In genomic region chr4:17613761-17614415, GRCh38 we compare ENCODE assay signal across 8 cellular contexts. TPM values are rescaled to one million over a fixed set of nuclear protein-coding genes. Genes with fewer than 3 reads are reported as not detected.
A peak's percentile ranks its signal among the peaks of the same experiment; 100 is the strongest.
DNase-seq lines count a peak whose midpoint lies in the region; ATAC-seq and TF ChIP-seq lines count a peak whose summit lies in the region.

No MANE protein-coding gene starts in this region.

- peak overlapping the region; percentile 78; the same call in 1 of the 2 replicates for H4K91ac ChIP-seq in IMR-90 (ENCODE audit: insufficient read depth, low read depth, low read length)

- ATAC-seq in GM21723 (IDR thresholded peaks at IDR 0.05; ENCODE audit: unreplicated experiment): peak; percentile 58
- peak; percentile 83 for ATAC-seq in IMR-90 (ENCODE audit: low read depth)
- peak; percentile 58 to 66 for ATAC-seq in activated T-cell treated with anti-CD3 and anti-CD28 coated beads, Interleukin-2, amount 50 U/mL, for 72 hours (replicated peaks in 1 of 2)

- H2AK5ac ChIP-seq in IMR-90 (ENCODE audit: low read depth, low read length): no peak overlapping the region

- peak overlapping the region; percentile 43 for H3K18ac ChIP-seq in IMR-90 (ENCODE audit: low read depth, low read length)

- H4K20me1 ChIP-seq in IMR-90 (ENCODE audit: insufficient read depth, low read length): peaks cover 34% of the 10 kb centered on the region

- no peaks in the 10 kb centered on the region for H3K9me3 Mint-ChIP-seq in activated T-cell treated with anti-CD3 and anti-CD28 coated beads, Interleukin-2, amount 50 U/mL, for 72 hours
- H3K9me3 Mint-ChIP-seq in osteocyte (ENCODE audit: unreplicated experiment): no peaks in the 10 kb centered on the region

- peaks cover 3 to 12% of the 10 kb centered on the region in 2 donors for H3K36me3 Mint-ChIP-seq in activated T-cell treated with anti-CD3 and anti-CD28 coated beads, Interleukin-2, amount 50 U/mL, for 72 hours (ENCODE audit: insufficient read depth in 2 of 2)
- H3K36me3 Mint-ChIP-seq in osteocyte (ENCODE audit: unreplicated experiment): peaks cover 7% of the 10 kb centered on the region

- CTCF ChIA-PET in IMR-90 (lab: Yijun Ruan, JAX): interaction anchor here (0.6 kb wide), 1 partner anchor 8 kb away, joined by 4 read pairs; no protein-coding TSS in a partner anchor

- H4K8ac ChIP-seq in IMR-90 (ENCODE audit: low read depth in 2 of 2, low read length in 2 of 2): peak overlapping the region; percentile 59 to 98

- H3K79me1 ChIP-seq in IMR-90 (ENCODE audit: low read depth in 1 of 2, low read length in 2 of 2): peaks cover 0 to 26% of the 10 kb centered on the region in 2 experiments; a peak in 2 of 4 replicates

- no peaks in the 10 kb centered on the region for H3K27me3 Mint-ChIP-seq in activated T-cell treated with anti-CD3 and anti-CD28 coated beads, Interleukin-2, amount 50 U/mL, for 72 hours (ENCODE audit: low read depth)
- H3K27me3 Mint-ChIP-seq in osteocyte (ENCODE audit: unreplicated experiment): no peaks in the 10 kb centered on the region

- TF ChIP-seq CTCF in IMR-90 (conservative IDR thresholded peaks at IDR 0.05; ENCODE audit: low read depth, low read length) (no peak), foreskin fibroblast (IDR thresholded peaks at IDR 0.05; ENCODE audit: low read depth, low read length) (no peak), osteocyte (IDR thresholded peaks at IDR 0.05) (no peak)

- H3K23ac ChIP-seq in IMR-90 (ENCODE audit: low read depth, low read length): peak overlapping the region; percentile 88; the same call in 1 of the 2 replicates

- peak overlapping the region; percentile 97 for H3K56ac ChIP-seq in IMR-90 (ENCODE audit: extremely low read depth, insufficient read depth, low read length)

- peak overlapping the region; percentile 91 for H2AFZ ChIP-seq in IMR-90 (replicated peaks; ENCODE audit: low read length, poor library complexity)

- dilution Hi-C loops in IMR-90 (cut with HindIII; ENCODE audit: low sequenced_read_pairs, unreplicated experiment): no loop called here

- peaks cover 5% of the 10 kb centered on the region for H3K9me1 ChIP-seq in IMR-90 (ENCODE audit: insufficient read depth, low read length)

- peak overlapping the region; percentile 74 for H2BK5ac ChIP-seq in IMR-90 (ENCODE audit: low read depth, low read length, poor library complexity, severe bottlenecking)

- peaks cover 16% of the 10 kb centered on the region for H3K36me3 ChIP-seq in IMR-90 (ENCODE audit: control insufficient read depth, insufficient read depth, low read length)

- in situ Hi-C loops in IMR-90 (cut with MboI; ENCODE audit: low sequenced_read_pairs): no loop called here

- H3K27ac ChIP-seq in IMR-90 (ENCODE audit: insufficient read depth, low read length): peak overlapping the region; percentile 73

- H3K4me2 ChIP-seq in IMR-90 (ENCODE audit: low read depth, low read length): peak overlapping the region; percentile 86

- peaks cover 5% of the 10 kb centered on the region for H3K4me1 ChIP-seq in IMR-90 (ENCODE audit: control insufficient read depth, insufficient read depth, low read length)

- peak overlapping the region; percentile 16; the same call in 1 of the 2 replicates for H2BK20ac ChIP-seq in IMR-90 (ENCODE audit: low read depth, low read length)

- TF ChIP-seq RAD21 in IMR-90 (IDR thresholded peaks at IDR 0.05; ENCODE audit: low read length): no peak

- intact Hi-C loops in IMR-90 (cut with micrococcal nuclease): loop anchor here (2.0 kb wide), 1 partner anchor 37 kb away; the partner anchor contains the start of gene LAP3

- H4K5ac ChIP-seq in IMR-90 (ENCODE audit: low read depth, low read length): peak overlapping the region; percentile 66

- peak overlapping the region; percentile 97 to 100 for H3K4me3 Mint-ChIP-seq in activated T-cell treated with anti-CD3 and anti-CD28 coated beads, Interleukin-2, amount 50 U/mL, for 72 hours
- H3K4me3 Mint-ChIP-seq in osteocyte (ENCODE audit: unreplicated experiment): peak overlapping the region; percentile 100

- H2AK9ac ChIP-seq in IMR-90 (replicated peaks; ENCODE audit: low read depth, low read length, poor library complexity): peak overlapping the region; percentile 47

- peak overlapping the region; percentile 100 for H3K27ac Mint-ChIP-seq in activated T-cell treated with anti-CD3 and anti-CD28 coated beads, Interleukin-2, amount 50 U/mL, for 72 hours
- peak overlapping the region; percentile 99 for H3K27ac Mint-ChIP-seq in osteocyte (ENCODE audit: unreplicated experiment)

- WGBS in IMR-90 (ENCODE audit: extremely low coverage in 2 of 2, insufficient read length in 1 of 2), 2 experiments: no CpG with 5 or more reads among the region's 23 CpGs

- TF ChIP-seq POLR2A in IMR-90 (IDR thresholded peaks at IDR 0.05; ENCODE audit: low read depth, low read length): no peak; the same call in 1 of the 2 replicates

- H3K4ac ChIP-seq in IMR-90 (ENCODE audit: low read depth, low read length): peak overlapping the region; percentile 80

- H3K4me3 ChIP-seq in IMR-90 (ENCODE audit: insufficient read depth, low read depth, low read length) (peak overlapping the region; percentile 75), foreskin fibroblast (ENCODE audit: low read depth in 1 of 2, low read length in 2 of 2) (peak overlapping the region; percentile 63 to 89)

- peak overlapping the region; percentile 93 for H3K14ac ChIP-seq in IMR-90 (replicated peaks; ENCODE audit: low read depth, low read length)

- POLR2A ChIA-PET in IMR-90 (lab: Charles Lee; ENCODE audit: unreplicated experiment): interaction anchor here (0.6 to 1.0 kb wide), 4 partner anchors 35 to 196 kb away, joined by 3 to 4 read pairs (median 4); no protein-coding TSS in a partner anchor

- peak overlapping the region; percentile 81 for H2BK120ac ChIP-seq in IMR-90 (ENCODE audit: low read depth, low read length)

- no peaks in the 10 kb centered on the region for H3K9me3 ChIP-seq in IMR-90 (ENCODE audit: control insufficient read depth, insufficient read depth, low read length)

- DNase-seq in GM03348 (ENCODE audit: low spot score) (peak; percentile 71), IMR-90 (peak; percentile 87), foreskin fibroblast (peak; percentile 82 to 89), osteocyte (ENCODE audit: extremely low spot score, unreplicated experiment) (no peak), cerebellum (ENCODE audit: low spot score) (no peak), NCI-H1694 (lab: John Stamatoyannopoulos, UW) (no peak)
- peak in 1 of 2 donors; percentile 6 for DNase-seq in activated T-cell treated with anti-CD3 and anti-CD28 coated beads, Interleukin-2, amount 50 U/mL, for 72 hours

- H2BK15ac ChIP-seq in IMR-90 (ENCODE audit: low read depth, low read length): peak overlapping the region; percentile 30; the same call in 1 of the 3 replicates

- BruUV-seq in IMR-90 (replicated peaks; lab: Mats Ljungman, UMichigan): TSS peak; percentile 93

- H3K9ac ChIP-seq in IMR-90 (ENCODE audit: low read depth, low read length): peak overlapping the region; percentile 81

- no peaks in the 10 kb centered on the region for H3K27me3 ChIP-seq in IMR-90 (ENCODE audit: control insufficient read depth, insufficient read depth, low read length)

- H3K4me1 Mint-ChIP-seq in activated T-cell treated with anti-CD3 and anti-CD28 coated beads, Interleukin-2, amount 50 U/mL, for 72 hours (ENCODE audit: low read depth): peaks cover 46% of the 10 kb centered on the region
- peaks cover 34% of the 10 kb centered on the region for H3K4me1 Mint-ChIP-seq in osteocyte (ENCODE audit: unreplicated experiment)

TF ChIP-seq in IMR-90, 13 proteins besides CTCF, POLR2A, EP300 and RAD21 (continues in another document):
- TF ChIP-seq CEBPB (IDR thresholded peaks at IDR 0.05; ENCODE audit: low read depth, low read length) (no peak), BHLHE40 (IDR thresholded peaks at IDR 0.05; ENCODE audit: low read depth, low read length) (no peak), CHD1 (IDR thresholded peaks at IDR 0.05; ENCODE audit: low read depth, low read length) (no peak), RFX5 (IDR thresholded peaks at IDR 0.05; ENCODE audit: low read depth, low read length) (no peak), MAZ (IDR thresholded peaks at IDR 0.05; ENCODE audit: borderline replicate concordance, low read depth, low read length) (no peak), FOS (IDR thresholded peaks at IDR 0.05; ENCODE audit: low read depth, low read length) (peak; percentile 33; the same call in 1 of the 2 replicates), NFE2L2 (IDR thresholded peaks at IDR 0.05; ENCODE audit: low read depth, low read length) (peak; percentile 66), SMC3 (IDR thresholded peaks at IDR 0.05; ENCODE audit: low read depth, low read length) (no peak), MXI1 (IDR thresholded peaks at IDR 0.05; ENCODE audit: borderline replicate concordance, low read depth, low read length) (no peak), ELK1 (IDR thresholded peaks at IDR 0.05; ENCODE audit: borderline replicate concordance, low read depth, low read length) (no peak)

RNA-seq across cellular contexts. Expression of gene MED28, which starts 0.6 kb away (rescaled TPM):
- total RNA-seq in IMR-90 (2012; rRNA removed) (7.2 and 9.3 TPM in 2 replicates), osteocyte (45.8 and 46.2 TPM in 2 replicates), cerebellum (52.0 TPM)
- polyA plus RNA-seq in IMR-90 (2012; rRNA removed): 8.8 and 9.0 TPM in 2 replicates
- polyA plus RNA-seq in IMR-90 (2012; cell fraction: cytosol; rRNA removed): 4.7 and 6.7 TPM in 2 replicates
- 6.3 and 15.8 TPM in 2 replicates for polyA plus RNA-seq in IMR-90 (2012; cell fraction: nucleus; rRNA removed; ENCODE audit: low replicate concordance)
- total RNA-seq in activated T-cell treated with anti-CD3 and anti-CD28 coated beads, Interleukin-2, amount 50 U/mL, for 72 hours: 10 to 100 TPM; 38.6 to 44.5 TPM

RNA-seq across cellular contexts. Expression of gene LAP3, which starts 36.9 kb away (rescaled TPM):
- 91.6 and 93.0 TPM in 2 replicates for total RNA-seq in IMR-90 (2012; rRNA removed)
- polyA plus RNA-seq in IMR-90 (2012; rRNA removed): 52.7 and 57.9 TPM in 2 replicates
- 18.5 and 28.9 TPM in 2 replicates for polyA plus RNA-seq in IMR-90 (2012; cell fraction: cytosol; rRNA removed)
- 7.1 and 26.9 TPM in 2 replicates for polyA plus RNA-seq in IMR-90 (2012; cell fraction: nucleus; rRNA removed; ENCODE audit: low replicate concordance)
- 10 to 100 TPM; 72.5 to 97.7 TPM for total RNA-seq in activated T-cell treated with anti-CD3 and anti-CD28 coated beads, Interleukin-2, amount 50 U/mL, for 72 hours
- total RNA-seq in osteocyte: 44.0 and 44.1 TPM in 2 replicates
- total RNA-seq in cerebellum: 35.3 TPM

Comparison
In these comparisons a context has a peak if more than half of its experiments do, and no peak if none do; other contexts are left out.
1. DNase-seq: peak in GM03348 (single experiment), IMR-90 (single experiment) and foreskin fibroblast (2 of 2); none in osteocyte (single experiment), cerebellum (single experiment) and NCI-H1694 (single experiment).
2. Peak in every context shown above with its lines, with median percentiles within 50 percentile points of each other: ATAC-seq.